7 cellular contexts compared by ENCODE assay signal in genomic region chr15:77870195-77871065, GRCh38.
DNase-seq lines count a peak whose midpoint lies in the region; ATAC-seq, FAIRE-seq and TF ChIP-seq lines count a peak whose summit lies in the region.

No MANE protein-coding gene starts in this region.

- peak; percentile 69 for DNase-seq in ELR (ENCODE audit: low read depth)
- DNase-seq in RCC 7860 (ENCODE audit: low spot score) = peak; percentile 33
- peak; percentile 67 for DNase-seq in activated naive CD8-positive, alpha-beta T cell treated with anti-CD3 and anti-CD28 coated beads, Interleukin-2, amount 50 U/mL, for 24 hours
- peak; percentile 63 for DNase-seq in right atrium auricular region (ENCODE audit: low spot score)
- peak; percentile 81 for DNase-seq in retina

- no peaks in the 10 kb centered on the region for H3K9me3 ChIP-seq in right atrium auricular region

- H3K9me3 Mint-ChIP-seq in activated naive CD8-positive, alpha-beta T cell treated with anti-CD3 and anti-CD28 coated beads, Interleukin-2, amount 50 U/mL, for 24 hours = no peaks in the 10 kb centered on the region

- H3K36me3 ChIP-seq in right atrium auricular region = no peaks in the 10 kb centered on the region

- peak; percentile 89 to 90 for TF ChIP-seq CTCF in right atrium auricular region (IDR thresholded peaks at IDR 0.05)

- no peak overlapping the region for H3K4me3 ChIP-seq in right atrium auricular region

- no peak overlapping the region for H3K27ac ChIP-seq in right atrium auricular region

- peaks cover 0 to 5% of the 10 kb centered on the region in 2 donors for H3K4me1 ChIP-seq in right atrium auricular region

- no peaks in the 10 kb centered on the region for H3K36me3 Mint-ChIP-seq in activated naive CD8-positive, alpha-beta T cell treated with anti-CD3 and anti-CD28 coated beads, Interleukin-2, amount 50 U/mL, for 24 hours (ENCODE audit: low read depth)

- H3K4me1 Mint-ChIP-seq in activated naive CD8-positive, alpha-beta T cell treated with anti-CD3 and anti-CD28 coated beads, Interleukin-2, amount 50 U/mL, for 24 hours = no peaks in the 10 kb centered on the region

- H3K27me3 Mint-ChIP-seq in activated naive CD8-positive, alpha-beta T cell treated with anti-CD3 and anti-CD28 coated beads, Interleukin-2, amount 50 U/mL, for 24 hours = no peaks in the 10 kb centered on the region

- no peak overlapping the region for H3K27ac Mint-ChIP-seq in activated naive CD8-positive, alpha-beta T cell treated with anti-CD3 and anti-CD28 coated beads, Interleukin-2, amount 50 U/mL, for 24 hours

- ATAC-seq in HG03342 (IDR thresholded peaks at IDR 0.05; ENCODE audit: unreplicated experiment) = peak; percentile 46
- no peak for ATAC-seq in activated naive CD8-positive, alpha-beta T cell treated with anti-CD3 and anti-CD28 coated beads, Interleukin-2, amount 50 U/mL, for 24 hours
- ATAC-seq in GM21529 (IDR thresholded peaks at IDR 0.05; ENCODE audit: unreplicated experiment) = no peak

- H3K4me3 Mint-ChIP-seq in activated naive CD8-positive, alpha-beta T cell treated with anti-CD3 and anti-CD28 coated beads, Interleukin-2, amount 50 U/mL, for 24 hours = no peak overlapping the region

- H3K27me3 ChIP-seq in right atrium auricular region = no peaks in the 10 kb centered on the region

- FAIRE-seq in RCC 7860 (lab: Jason Lieb, UNC) = no peak
